ENCODE assay signal across 24 cellular contexts in genomic region chr6:12873706-12874105, GRCh38.
DNase-seq lines count a peak whose midpoint lies in the region; ATAC-seq and TF ChIP-seq lines count a peak whose summit lies in the region.
"Had no signal": no experiment of that assay in that cellular context is flagged by ENCODE, and none has a peak within 500 bp of the region (broad histone marks: within the 10 kb centered on the region; RNA-seq: fewer than 3 reads in every experiment).

No MANE protein-coding gene starts in this region.

- peak; percentile 11 for DNase-seq in EL
- DNase-seq in HCEC 1CT = peak; percentile 11
- DNase-seq in astrocyte of the hippocampus (ENCODE audit: low read depth, low spot score) = peak; percentile 24
- peak; percentile 71 for DNase-seq in foreskin melanocyte
- no peak for DNase-seq in right lobe of liver
- no peak for DNase-seq in middle frontal gyrus (ENCODE audit: extremely low spot score, low spot score)
- no peak for DNase-seq in caudate nucleus (lab: John Stamatoyannopoulos, UW)
- DNase-seq: C1 segment of cervical spinal cord; CD4-positive, alpha-beta memory T cell; COR-L47; DMS53; GF-D8; H9; KBM-7; NCI-H1092; NCI-H1417 treated with DMSO at 0.1 percent for 48 hours; NCI-H1694 treated with DMSO at 0.1 percent for 48 hours; NCI-H2227 treated with DMSO at 0.1 percent for 48 hours; NCI-H526 treated with DMSO at 0.1 percent for 48 hours; SK-N-SH; SW 1271 had no signal

- no peaks in the 10 kb centered on the region for H3K27me3 ChIP-seq in right lobe of liver

- TF ChIP-seq POLR2A in right lobe of liver (IDR thresholded peaks at IDR 0.05) = no peak

- H3K27ac ChIP-seq in right lobe of liver (no peak overlapping the region), caudate nucleus (ENCODE audit: low read depth, low read length) (no peak overlapping the region)
- H3K27ac ChIP-seq: A549 had no signal

- H3K36me3 ChIP-seq in right lobe of liver = no peaks in the 10 kb centered on the region

- H3K9me3 ChIP-seq in right lobe of liver = no peaks in the 10 kb centered on the region
- H3K9me3 ChIP-seq: A549, SK-N-SH had no signal

- TF ChIP-seq CTCF in right lobe of liver (IDR thresholded peaks at IDR 0.05) = no peak

- no peak overlapping the region for H3K4me3 ChIP-seq in right lobe of liver
- H3K4me3 ChIP-seq: A549 had no signal

- no peaks in the 10 kb centered on the region for H3K4me1 ChIP-seq in right lobe of liver
- H3K4me1 ChIP-seq: A549 had no signal

- no peak for ATAC-seq in GM18870 (IDR thresholded peaks at IDR 0.05; ENCODE audit: unreplicated experiment)
- ATAC-seq in right lobe of liver = no peak
- ATAC-seq: A549, Panc1 had no signal

- intact Hi-C loops in right lobe of liver (cut with DNase I) = no loop called here

Comparison
In these comparisons a context has a peak if more than half of its experiments do, and no peak if none do; other contexts are left out.
1. DNase-seq: peak in EL (single experiment), HCEC 1CT (single experiment), astrocyte of the hippocampus (single experiment) and foreskin melanocyte (single experiment); none in right lobe of liver (0 of 3), middle frontal gyrus (single experiment) and caudate nucleus (0 of 61).